ENCODE assay signal across 9 cellular contexts in the genomic region with DNA sequence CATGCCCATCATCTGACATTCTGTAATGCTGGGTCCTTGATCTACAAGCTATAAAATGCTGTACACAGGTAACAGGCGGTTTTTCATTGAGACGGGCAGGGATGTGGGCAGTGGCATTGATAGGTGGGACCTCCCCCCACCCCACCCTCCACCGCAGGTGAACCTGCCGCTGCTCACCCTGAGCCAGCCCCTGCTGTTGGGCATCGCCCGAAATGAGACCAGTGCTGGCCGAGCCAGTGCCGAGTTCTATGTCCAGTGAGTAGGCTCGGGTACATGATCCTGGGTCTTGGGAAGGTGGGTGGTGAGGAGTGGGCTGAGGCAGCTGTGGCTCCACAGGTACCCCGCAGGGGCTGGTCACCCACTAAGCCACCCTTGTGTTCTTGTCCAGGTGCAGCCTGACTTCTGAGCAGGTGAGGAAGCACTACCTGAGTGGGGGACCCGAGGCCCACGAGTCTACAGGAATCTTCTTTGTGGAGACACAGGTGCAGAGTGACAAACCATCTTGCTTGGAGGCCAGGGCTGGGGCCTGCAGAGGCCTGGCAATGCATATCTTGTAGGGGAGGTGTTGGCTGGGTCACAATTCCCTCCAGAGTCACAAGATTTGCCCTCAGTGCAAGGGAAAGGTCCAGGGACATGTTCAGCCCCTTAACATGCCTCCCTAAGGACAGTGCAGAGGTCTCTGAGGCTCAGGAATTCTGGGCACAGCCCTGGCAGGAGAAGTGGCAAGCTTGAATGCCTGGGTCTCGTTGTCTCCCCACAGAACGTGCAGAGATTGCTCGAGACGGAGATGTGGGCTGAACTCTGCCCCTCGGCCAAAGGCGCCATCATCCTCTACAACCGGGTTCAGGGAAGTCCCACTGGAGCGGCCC. TPM values are rescaled to one million over a fixed set of nuclear protein-coding genes. Genes with fewer than 3 reads are reported as not detected.
DNase-seq lines count a peak whose midpoint lies in the region; ATAC-seq and TF ChIP-seq lines count a peak whose summit lies in the region.
"Had no signal": no experiment of that assay in that cellular context is flagged by ENCODE, and none has a peak within 500 bp of the region (broad histone marks: within the 10 kb centered on the region; RNA-seq: fewer than 3 reads in every experiment).

No MANE protein-coding gene starts in this region.

- TF ChIP-seq CTCF in body of pancreas (IDR thresholded peaks at IDR 0.05) (no peak), tibial nerve (IDR thresholded peaks at IDR 0.05) (no peak)

- peak overlapping the region; percentile 78 for H3K4me3 Mint-ChIP-seq in activated naive CD4-positive, alpha-beta T cell treated with anti-CD3 and anti-CD28 coated beads for 36 hours

- H3K36me3 ChIP-seq in body of pancreas (replicated peaks in 1 of 2; ENCODE audit: insufficient read depth in 1 of 2, low read depth in 2 of 2) (no peaks in the 10 kb centered on the region), mesodermal cell (ENCODE audit: control insufficient read depth, insufficient read depth, low read length) (peaks cover 6% of the 10 kb centered on the region), tibial nerve (peaks cover 0 to 4% (median 0%) of the 10 kb centered on the region in 3 donors)

- H3K4me1 ChIP-seq in body of pancreas (peaks cover 77% of the 10 kb centered on the region), mesodermal cell (ENCODE audit: control insufficient read depth, insufficient read depth, low read length, poor library complexity, severe bottlenecking) (peaks cover 11% of the 10 kb centered on the region), tibial nerve (peaks cover 0 to 81% (median 38%) of the 10 kb centered on the region in 4 donors)

- 34 to 54% methylated on average over 11 to 16 of the region's 20 CpGs for WGBS in body of pancreas, 2 donors
- 89 to 92% methylated on average over 17 to 18 of the region's 20 CpGs for WGBS in mesodermal cell (ENCODE audit: insufficient coverage in 2 of 2), 2 experiments
- WGBS in tibial nerve, 2 donors: 67 to 70% methylated on average over 14 to 20 of the region's 20 CpGs

- H3K27me3 ChIP-seq in body of pancreas: no peaks in the 10 kb centered on the region
- H3K27me3 ChIP-seq in tibial nerve: no peaks in the 10 kb centered on the region

- H3K27ac Mint-ChIP-seq in activated naive CD4-positive, alpha-beta T cell treated with anti-CD3 and anti-CD28 coated beads for 36 hours: no peak overlapping the region

- TF ChIP-seq EP300 in tibial nerve (IDR thresholded peaks at IDR 0.05): no peak

- no peaks in the 10 kb centered on the region for H3K27me3 Mint-ChIP-seq in activated naive CD4-positive, alpha-beta T cell treated with anti-CD3 and anti-CD28 coated beads for 36 hours (ENCODE audit: low read depth)

- H3K4me3 ChIP-seq in body of pancreas: no peak overlapping the region
- H3K4me3 ChIP-seq in mesodermal cell (ENCODE audit: extremely low read depth, insufficient read depth, low read length, poor library complexity, severe bottlenecking): peak overlapping the region; percentile 54
- peak overlapping the region; percentile 50 to 79 (median 62) for H3K4me3 ChIP-seq in tibial nerve

- H3K27ac ChIP-seq in body of pancreas (peak overlapping the region in 3 of 4 donors; percentile 85 to 97 (median 93)), mesodermal cell (ENCODE audit: low read depth, low read length, severe bottlenecking) (no peak overlapping the region), tibial nerve (peak overlapping the region; percentile 87 to 96 (median 94))

- peaks cover 44% of the 10 kb centered on the region for H3K4me1 Mint-ChIP-seq in activated naive CD4-positive, alpha-beta T cell treated with anti-CD3 and anti-CD28 coated beads for 36 hours (ENCODE audit: low read depth)

- no peak for DNase-seq in activated naive CD4-positive, alpha-beta T cell treated with anti-CD3 and anti-CD28 coated beads for 36 hours
- DNase-seq in activated naive CD4-positive, alpha-beta T cell (lab: John Stamatoyannopoulos, UW): no peak
- no peak for DNase-seq in body of pancreas
- no peak for DNase-seq in tibial nerve (ENCODE audit: low spot score in 2 of 2)
- DNase-seq in NK-92 (lab: John Stamatoyannopoulos, UW; ENCODE audit: unreplicated experiment): no peak
- no peak for DNase-seq in NCI-H69 (lab: John Stamatoyannopoulos, UW)
- DNase-seq: SIG-M5 had no signal

- H3K9me3 Mint-ChIP-seq in activated naive CD4-positive, alpha-beta T cell treated with anti-CD3 and anti-CD28 coated beads for 36 hours: no peaks in the 10 kb centered on the region

- ATAC-seq in body of pancreas (no peak), HG02588 (IDR thresholded peaks at IDR 0.05; ENCODE audit: unreplicated experiment) (no peak)

- peaks cover 2% of the 10 kb centered on the region for H3K36me3 Mint-ChIP-seq in activated naive CD4-positive, alpha-beta T cell treated with anti-CD3 and anti-CD28 coated beads for 36 hours (ENCODE audit: low read depth)

- CTCF ChIA-PET in activated naive CD4-positive, alpha-beta T cell treated with anti-CD3 and anti-CD28 coated beads for 36 hours (lab: Charles Lee): no interaction called here

- TF ChIP-seq POLR2A in body of pancreas (IDR thresholded peaks at IDR 0.05) (peak in 1 of 3 donors; percentile 6), tibial nerve (IDR thresholded peaks at IDR 0.05) (no peak)

- intact Hi-C loops in activated naive CD4-positive, alpha-beta T cell treated with anti-CD3 and anti-CD28 coated beads for 36 hours (cut with micrococcal nuclease): no loop called here
- intact Hi-C loops in body of pancreas (cut with DNase I): no loop called here

- H3K9me3 ChIP-seq in body of pancreas: no peaks in the 10 kb centered on the region
- H3K9me3 ChIP-seq in mesodermal cell (ENCODE audit: control insufficient read depth, low read length): no peaks in the 10 kb centered on the region
- H3K9me3 ChIP-seq in tibial nerve: no peaks in the 10 kb centered on the region

RNA-seq across cellular contexts. Expression of a gene that starts 1.0 kb away (rescaled TPM):
- total RNA-seq in activated naive CD4-positive, alpha-beta T cell treated with anti-CD3 and anti-CD28 coated beads for 36 hours: 10 to 100 TPM; 16.9 to 19.3 TPM
- total RNA-seq in body of pancreas: 10 to 100 TPM; 23.6 to 56.7 TPM
- polyA plus RNA-seq in mesodermal cell (2013, experiment 1 of 2): 42.5 TPM
- 47.7 TPM for polyA plus RNA-seq in mesodermal cell (2013, experiment 2 of 2)
- total RNA-seq in tibial nerve: 10 to 100 TPM; 20.1 to 42.0 (median 25.8) TPM

RNA-seq across cellular contexts. Expression of a gene that starts 3.2 kb away (rescaled TPM):
- 10 to 100 TPM; 51.4 to 51.9 TPM for total RNA-seq in activated naive CD4-positive, alpha-beta T cell treated with anti-CD3 and anti-CD28 coated beads for 36 hours
- total RNA-seq in body of pancreas (10 to 100 TPM; 45.9 to 73.5 TPM), tibial nerve (10 to 100 TPM; 33.0 to 83.7 (median 60.2) TPM)
- polyA plus RNA-seq in mesodermal cell (2013, experiment 1 of 2): 35.6 TPM
- polyA plus RNA-seq in mesodermal cell (2013, experiment 2 of 2): 26.4 TPM

RNA-seq across cellular contexts. Expression of a gene that starts 3.3 kb away (rescaled TPM):
- 10 to 100 TPM; 18.2 to 18.3 TPM for total RNA-seq in activated naive CD4-positive, alpha-beta T cell treated with anti-CD3 and anti-CD28 coated beads for 36 hours
- total RNA-seq in body of pancreas (10 to 100 TPM; 56.3 to 75.2 TPM), tibial nerve (10 to 100 TPM; 64.9 to 74.7 (median 68.7) TPM)
- polyA plus RNA-seq in mesodermal cell (2013, experiment 1 of 2): 55.6 TPM
- polyA plus RNA-seq in mesodermal cell (2013, experiment 2 of 2): 42.1 TPM

RNA-seq across cellular contexts. Expression of a gene that starts 5.1 kb away (rescaled TPM):
- 10 to 100 TPM; 64.2 to 74.5 TPM for total RNA-seq in activated naive CD4-positive, alpha-beta T cell treated with anti-CD3 and anti-CD28 coated beads for 36 hours
- total RNA-seq in body of pancreas: 100 to 1,000 TPM in 1 of 2 donors, 10 to 100 TPM in 1; 32.4 to 108 TPM
- 45.4 TPM for polyA plus RNA-seq in mesodermal cell (2013, experiment 1 of 2)
- polyA plus RNA-seq in mesodermal cell (2013, experiment 2 of 2): 44.0 TPM
- 100 to 1,000 TPM in 2 of 4 donors, 10 to 100 TPM in 2; 84.3 to 129 (median 109) TPM for total RNA-seq in tibial nerve

RNA-seq across cellular contexts. Expression of a gene that starts 11.6 kb away (rescaled TPM):
- 10 to 100 TPM; 17.2 to 20.0 TPM for total RNA-seq in activated naive CD4-positive, alpha-beta T cell treated with anti-CD3 and anti-CD28 coated beads for 36 hours
- total RNA-seq in body of pancreas (10 to 100 TPM; 42.0 to 92.6 TPM), tibial nerve (100 to 1,000 TPM in 1 of 4 donors, 10 to 100 TPM in 3; 38.2 to 101 (median 57.8) TPM)
- 71.7 TPM for polyA plus RNA-seq in mesodermal cell (2013, experiment 1 of 2)
- 72.1 TPM for polyA plus RNA-seq in mesodermal cell (2013, experiment 2 of 2)

Comparison
In these comparisons a context has a peak if more than half of its experiments do, and no peak if none do; other contexts are left out.
1. H3K4me3 ChIP-seq: peak in mesodermal cell (single experiment) and tibial nerve (4 of 4); none in body of pancreas (0 of 2).